In genomic region chr19:4138445-4138844, GRCh38 we compare ENCODE assay signal across 24 cellular contexts. TPM values are rescaled to one million over a fixed set of nuclear protein-coding genes. Genes with fewer than 3 reads are reported as not detected.
DNase-seq lines count a peak whose midpoint lies in the region; ATAC-seq, FAIRE-seq and TF ChIP-seq lines count a peak whose summit lies in the region.
"Had no signal": no experiment of that assay in that cellular context is flagged by ENCODE, and none has a peak within 500 bp of the region (broad histone marks: within the 10 kb centered on the region; RNA-seq: fewer than 3 reads in every experiment).

No MANE protein-coding gene starts in this region.

- H3K9ac ChIP-seq in neural progenitor cell = no peak overlapping the region
- H3K9ac ChIP-seq: BLaER1 had no signal

- no peaks in the 10 kb centered on the region for H3K9me3 ChIP-seq in neural progenitor cell (ENCODE audit: low read depth)
- H3K9me3 ChIP-seq: BLaER1, Caco-2, HAP-1 had no signal

- no peaks in the 10 kb centered on the region for H3K36me3 ChIP-seq in neural progenitor cell
- H3K36me3 ChIP-seq: BLaER1, HAP-1 had no signal

- no peak for DNase-seq in stimulated activated naive CD8-positive, alpha-beta T cell treated with anti-CD3 and anti-CD28 coated beads, Interleukin-15, Interleukin-2, amounts not matched to agents 100 U/mL and 50 U/mL, for 24 hours
- DNase-seq in RWPE1 (ENCODE audit: low spot score) (no peak), neural progenitor cell (ENCODE audit: low spot score) (no peak), D721Med (ENCODE audit: insufficient read length, low spot score) (no peak), DMS153 (lab: John Stamatoyannopoulos, UW) (no peak)
- DNase-seq: Caco-2; CD4-positive, CD25-positive, alpha-beta regulatory T cell; CD8-positive, alpha-beta T cell; DMS 273 treated with DMSO at 0.1 percent for 48 hours; DMS53; DMS79 treated with DMSO at 0.1 percent for 48 hours; GF-D8; GOT3; HFFc6 had no signal

- TF ChIP-seq CTCF in RWPE1 (conservative IDR thresholded peaks at IDR 0.05; ENCODE audit: low read depth) (no peak), neural progenitor cell (IDR thresholded peaks at IDR 0.05) (no peak), D721Med (IDR thresholded peaks at IDR 0.05; ENCODE audit: insufficient read depth, missing control alignments) (no peak)

- H3K79me2 ChIP-seq in neural progenitor cell (ENCODE audit: low read depth) = no peaks in the 10 kb centered on the region

- no peak for ATAC-seq in stimulated activated naive CD8-positive, alpha-beta T cell treated with anti-CD3 and anti-CD28 coated beads, Interleukin-15, Interleukin-2, amounts not matched to agents 100 U/mL and 50 U/mL, for 24 hours
- ATAC-seq: CD8-positive, alpha-beta T cell had no signal

- CTCF ChIA-PET in RWPE1 (lab: Yijun Ruan, JAX) = interaction anchor here (0.7 to 1.7 kb wide), 4 partner anchors 10 to 660 kb away, joined by 3 to 8 read pairs (median 4); no protein-coding TSS in a partner anchor

- no peak overlapping the region for H3K4me3 ChIP-seq in neural progenitor cell
- H3K4me3 ChIP-seq: BLaER1, HAP-1 had no signal

- POLR2A ChIA-PET in RWPE1 (lab: Yijun Ruan, JAX; ENCODE audit: low non-redundant PET) = no interaction called here

- no peak overlapping the region for H3K4me2 ChIP-seq in neural progenitor cell
- H3K4me2 ChIP-seq: BLaER1 had no signal

- no peaks in the 10 kb centered on the region for H3K4me1 ChIP-seq in neural progenitor cell
- H3K4me1 ChIP-seq: Caco-2, HAP-1 had no signal

- no peak overlapping the region for H2AFZ ChIP-seq in neural progenitor cell (replicated peaks)

- H3K9me3 Mint-ChIP-seq in stimulated activated naive CD8-positive, alpha-beta T cell treated with anti-CD3 and anti-CD28 coated beads, Interleukin-15, Interleukin-2, amounts not matched to agents 100 ng/mL and 50 ng/mL, for 24 hours = no peaks in the 10 kb centered on the region
- no peaks in the 10 kb centered on the region for H3K9me3 Mint-ChIP-seq in neural progenitor cell
- H3K9me3 Mint-ChIP-seq: CD8-positive, alpha-beta T cell; HFFc6 had no signal

- FAIRE-seq in D721Med (lab: Jason Lieb, UNC) = no peak
- FAIRE-seq: GM12891, GM18507, H54 had no signal

- H4K20me1 ChIP-seq in neural progenitor cell (ENCODE audit: low read depth) = no peaks in the 10 kb centered on the region
- H4K20me1 ChIP-seq: BLaER1 had no signal

- H3K27ac Mint-ChIP-seq in stimulated activated naive CD8-positive, alpha-beta T cell treated with anti-CD3 and anti-CD28 coated beads, Interleukin-15, Interleukin-2, amounts not matched to agents 100 ng/mL and 50 ng/mL, for 24 hours = peak overlapping the region; percentile 52
- peak overlapping the region; percentile 51 for H3K27ac Mint-ChIP-seq in neural progenitor cell
- H3K27ac Mint-ChIP-seq: B cell; CD8-positive, alpha-beta T cell; HFFc6 had no signal

- H3K27me3 Mint-ChIP-seq in stimulated activated naive CD8-positive, alpha-beta T cell treated with anti-CD3 and anti-CD28 coated beads, Interleukin-15, Interleukin-2, amounts not matched to agents 100 ng/mL and 50 ng/mL, for 24 hours = peaks cover 2% of the 10 kb centered on the region
- peaks cover 10% of the 10 kb centered on the region for H3K27me3 Mint-ChIP-seq in neural progenitor cell (ENCODE audit: insufficient read depth, low read depth)
- H3K27me3 Mint-ChIP-seq: B cell had no signal

- H3K36me3 Mint-ChIP-seq in stimulated activated naive CD8-positive, alpha-beta T cell treated with anti-CD3 and anti-CD28 coated beads, Interleukin-15, Interleukin-2, amounts not matched to agents 100 ng/mL and 50 ng/mL, for 24 hours (ENCODE audit: low read depth) = no peaks in the 10 kb centered on the region
- H3K36me3 Mint-ChIP-seq in neural progenitor cell = no peaks in the 10 kb centered on the region
- H3K36me3 Mint-ChIP-seq: CD4-positive, CD25-positive, alpha-beta regulatory T cell; CD8-positive, alpha-beta T cell had no signal

- H3F3A ChIP-seq in neural progenitor cell (ENCODE audit: low read depth) = peaks cover 5% of the 10 kb centered on the region

- peak overlapping the region; percentile 19; the same call in 1 of the 2 replicates for H3K27ac ChIP-seq in RWPE1
- H3K27ac ChIP-seq in neural progenitor cell = no peak overlapping the region
- H3K27ac ChIP-seq: BLaER1, C4-2B had no signal

- no peaks in the 10 kb centered on the region for H3K27me3 ChIP-seq in neural progenitor cell
- H3K27me3 ChIP-seq: BLaER1 had no signal

- H3K4me1 Mint-ChIP-seq in stimulated activated naive CD8-positive, alpha-beta T cell treated with anti-CD3 and anti-CD28 coated beads, Interleukin-15, Interleukin-2, amounts not matched to agents 100 ng/mL and 50 ng/mL, for 24 hours (ENCODE audit: low read depth) = peaks cover 12% of the 10 kb centered on the region
- peaks cover 4% of the 10 kb centered on the region for H3K4me1 Mint-ChIP-seq in neural progenitor cell

- H3K4me3 Mint-ChIP-seq in stimulated activated naive CD8-positive, alpha-beta T cell treated with anti-CD3 and anti-CD28 coated beads, Interleukin-15, Interleukin-2, amounts not matched to agents 100 ng/mL and 50 ng/mL, for 24 hours = no peak overlapping the region
- no peak overlapping the region for H3K4me3 Mint-ChIP-seq in neural progenitor cell
- H3K4me3 Mint-ChIP-seq: B cell; CD4-positive, CD25-positive, alpha-beta regulatory T cell; CD8-positive, alpha-beta T cell; HFFc6 had no signal

RNA-seq across cellular contexts. Expression of gene MAP2K2, which starts 14.5 kb away (rescaled TPM):
- 69.7 and 176 TPM in 2 replicates for total RNA-seq in neural progenitor cell (ENCODE audit: low replicate concordance)

RNA-seq across cellular contexts. Expression of gene CREB3L3, which starts 15.0 kb away (rescaled TPM):
- total RNA-seq in neural progenitor cell (ENCODE audit: low replicate concordance) = 0.06 TPM in 1 of 2 replicates, not detected in the other
- total RNA-seq: A172; B cell; CD4-positive, CD25-positive, alpha-beta regulatory T cell; CD8-positive, alpha-beta T cell; G401; HFFc6 had no signal

RNA-seq across cellular contexts. Expression of gene SIRT6, which starts 43.9 kb away (rescaled TPM):
- 20.1 and 27.6 TPM in 2 replicates for total RNA-seq in neural progenitor cell (ENCODE audit: low replicate concordance)

RNA-seq across cellular contexts. Expression of gene ANKRD24, which starts 44.0 kb away (rescaled TPM):
- total RNA-seq in neural progenitor cell (ENCODE audit: low replicate concordance) = 0.15 and 2.3 TPM in 2 replicates
